27 cellular contexts compared by ENCODE assay signal in the genomic region with DNA sequence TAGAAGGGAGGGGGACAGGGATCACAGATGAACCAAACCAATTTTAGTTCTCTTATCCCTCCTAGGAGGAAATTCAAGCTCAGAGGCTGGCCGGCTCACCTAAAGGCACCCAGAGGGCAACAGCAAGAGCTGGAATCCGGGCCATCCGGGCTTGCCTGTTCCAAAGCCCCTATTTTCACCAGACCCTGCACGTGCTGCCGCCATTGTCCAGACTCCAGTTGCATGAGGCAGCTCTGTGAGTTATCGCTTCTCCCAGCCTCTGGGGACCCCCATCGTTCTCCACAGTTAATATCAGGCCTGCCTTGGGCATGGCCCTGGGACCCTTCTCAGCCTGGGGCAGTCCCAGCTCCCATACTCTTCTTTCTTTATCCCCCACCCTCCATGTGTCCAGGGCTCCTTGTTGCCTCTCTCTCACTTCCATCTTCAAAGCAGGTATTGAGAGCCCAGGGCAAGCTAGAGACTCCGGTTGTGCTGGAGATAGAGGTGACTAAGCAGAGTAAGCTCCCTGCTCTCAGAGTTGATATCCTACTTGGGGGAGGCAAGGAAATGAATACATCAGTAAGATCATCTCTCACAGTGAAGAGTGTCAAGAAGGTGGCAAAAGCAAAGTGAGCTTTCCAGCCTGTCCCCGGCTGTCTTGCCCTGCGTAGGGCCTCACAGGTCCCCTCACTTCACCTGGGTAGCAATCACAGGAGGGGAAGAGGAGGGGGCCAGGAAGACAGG.
"Had no signal": no experiment of that assay in that cellular context is flagged by ENCODE, and none has a peak within 500 bp of the region (broad histone marks: within the 10 kb centered on the region; RNA-seq: fewer than 3 reads in every experiment).

No MANE protein-coding gene starts in this region.

- H3K27ac Mint-ChIP-seq: activated CD8-positive, alpha-beta memory T cell treated with anti-CD3 and anti-CD28 coated beads, Interleukin-2, amount 10 ng/mL, durations not matched to agents 7 days and 5 days; activated naive CD4-positive, alpha-beta T cell treated with anti-CD3 and anti-CD28 coated beads for 36 hours; activated naive CD8-positive, alpha-beta T cell; activated T-helper 17 cell treated with anti-CD3 and anti-CD28 coated beads, Interleukin-2, amount 50 U/mL, for 72 hours; T-helper 1 cell treated with Interleukin-12 subunit alpha and Interleukin-12 subunit beta and Interleukin-4 antibody, amounts not matched to agents 30 μg/mL and 1 μg/mL, for 36 hours; WTC11 had no signal

- H3K4me3 Mint-ChIP-seq: activated CD8-positive, alpha-beta memory T cell treated with anti-CD3 and anti-CD28 coated beads, Interleukin-2, amount 10 ng/mL, durations not matched to agents 7 days and 5 days; activated naive CD4-positive, alpha-beta T cell treated with anti-CD3 and anti-CD28 coated beads for 36 hours; activated naive CD8-positive, alpha-beta T cell; activated T-helper 17 cell treated with anti-CD3 and anti-CD28 coated beads, Interleukin-2, amount 50 U/mL, for 72 hours; T-helper 1 cell treated with Interleukin-12 subunit alpha and Interleukin-12 subunit beta and Interleukin-4 antibody, amounts not matched to agents 30 μg/mL and 1 μg/mL, for 36 hours; WTC11 had no signal

- H3K27ac ChIP-seq: brain microvascular endothelial cell, cardiac muscle cell, KMS-11, Peyer's patch, RWPE1 had no signal

- H3K4me3 ChIP-seq: cardiac muscle cell, MG63, Peyer's patch had no signal

- H3K36me3 Mint-ChIP-seq: activated CD8-positive, alpha-beta memory T cell treated with anti-CD3 and anti-CD28 coated beads, Interleukin-2, amount 10 ng/mL, durations not matched to agents 7 days and 5 days; activated naive CD8-positive, alpha-beta T cell; WTC11 had no signal

- H3K36me3 ChIP-seq: brain microvascular endothelial cell, cardiac muscle cell, MG63, Peyer's patch had no signal

- H3K9me3 Mint-ChIP-seq: activated naive CD4-positive, alpha-beta T cell treated with anti-CD3 and anti-CD28 coated beads for 36 hours; activated T-helper 17 cell treated with anti-CD3 and anti-CD28 coated beads, Interleukin-2, amount 50 U/mL, for 72 hours; T-helper 1 cell treated with Interleukin-12 subunit alpha and Interleukin-12 subunit beta and Interleukin-4 antibody, amounts not matched to agents 30 μg/mL and 1 μg/mL, for 36 hours; WTC11 had no signal

- H3K27me3 ChIP-seq: Peyer's patch had no signal

- DNase-seq: activated CD4-positive, alpha-beta T cell treated with anti-CD3 and anti-CD28 coated beads for 48 hours; activated CD4-positive, alpha-beta T cell treated with anti-CD3 and anti-CD28 coated beads, Interleukin-2, amount 50 U/mL, for 4 hours; activated CD4-positive, CD25-positive, alpha-beta regulatory T cell treated with anti-CD3 and anti-CD28 coated beads, Interleukin-2, amount 50 U/mL, for 72 hours; activated CD8-positive, alpha-beta memory T cell treated with anti-CD3 and anti-CD28 coated beads, Interleukin-2, amount 10 ng/mL, durations not matched to agents 7 days and 5 days; activated gamma-delta T cell; activated naive CD4-positive, alpha-beta T cell treated with anti-CD3 and anti-CD28 coated beads for 36 hours; amygdala; brain microvascular endothelial cell; MG63; MV-4-11; NCI-H1092 treated with DMSO at 0.1 percent for 48 hours; NCI-H1417 treated with DMSO at 0.1 percent for 48 hours; NCI-H1694; NCI-H2029; NCI-H345; NCI-H510A; NCI-H526 treated with DMSO at 0.1 percent for 48 hours; NCI-H82; SHP77 treated with DMSO at 0.1 percent for 48 hours had no signal

- H3K9me3 ChIP-seq: MG63, Peyer's patch had no signal

- ATAC-seq: activated CD8-positive, alpha-beta memory T cell treated with anti-CD3 and anti-CD28 coated beads, Interleukin-2, amount 10 ng/mL, durations not matched to agents 7 days and 5 days; activated T-helper 17 cell treated with anti-CD3 and anti-CD28 coated beads, Interleukin-2, amount 50 U/mL, for 72 hours; WTC11 had no signal
